Comparison of ENCODE assay signal across 9 cellular contexts in the genomic region with DNA sequence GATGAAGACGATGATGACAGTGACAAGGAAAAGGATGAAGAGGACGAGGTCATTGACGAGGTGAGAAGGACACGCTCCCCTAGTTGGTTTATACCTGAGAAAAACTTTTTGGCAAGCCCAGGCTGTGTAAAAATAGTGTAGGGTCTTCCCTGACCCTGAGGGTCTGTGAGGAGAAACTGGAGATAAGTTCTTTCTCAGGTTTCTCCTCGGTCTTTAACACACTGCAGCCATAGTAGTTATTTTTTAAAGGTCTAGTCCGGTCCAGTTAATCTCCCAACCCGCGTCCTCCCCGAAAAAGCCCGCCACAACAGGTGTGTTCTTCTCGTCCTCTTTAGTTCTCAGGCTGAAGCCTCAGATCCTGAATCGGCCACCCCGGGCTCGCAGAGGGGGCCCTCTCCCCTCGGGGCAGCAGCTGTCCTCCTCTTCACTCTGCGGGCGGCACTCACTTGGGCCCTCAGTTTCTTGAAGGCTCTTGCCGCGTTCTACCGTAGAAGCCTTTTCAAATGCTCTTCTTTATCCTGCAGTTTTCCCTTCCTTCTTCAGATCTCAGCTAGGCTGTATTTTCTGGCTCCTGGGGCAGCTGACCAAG. TPM values are rescaled to one million over a fixed set of nuclear protein-coding genes. Genes with fewer than 3 reads are reported as not detected.
A peak's percentile ranks its signal among the peaks of the same experiment; 100 is the strongest.
DNase-seq lines count a peak whose midpoint lies in the region; ATAC-seq, FAIRE-seq and TF ChIP-seq lines count a peak whose summit lies in the region.
"Had no signal": no experiment of that assay in that cellular context is flagged by ENCODE, and none has a peak within 500 bp of the region (broad histone marks: within the 10 kb centered on the region; RNA-seq: fewer than 3 reads in every experiment).

No MANE protein-coding gene starts in this region.

- H3K4me1 ChIP-seq in kidney (ENCODE audit: control insufficient read depth in 1 of 2, insufficient read depth in 1 of 2, low read depth in 1 of 2, low read length in 2 of 2) (peaks cover 15 to 18% of the 10 kb centered on the region in 2 donors), tibial artery (peaks cover 0 to 36% (median 24%) of the 10 kb centered on the region in 4 donors)

- H3K9me3 ChIP-seq in kidney (ENCODE audit: control insufficient read depth in 1 of 2, low read length in 2 of 2), result no peaks in the 10 kb centered on the region
- no peaks in the 10 kb centered on the region for H3K9me3 ChIP-seq in tibial artery

- intact Hi-C loops in activated T-helper 2 cell treated with anti-CD3 and anti-CD28 coated beads, Interferon-gamma antibody, Interleukin-2, Interleukin-4, amounts not matched to agents 10 μg/mL and 5 μg/mL and 100 μg/mL, durations not matched to agents 14 hours and 24 hours and 36 hours (cut with micrococcal nuclease), result loop anchor here (1.0 to 5.0 kb wide), 3 partner anchors 73 to 906 kb away; partner anchors contain the start of genes EDRF1 and FANK1
- intact Hi-C loops in kidney (cut with DNase I), result no loop called here
- intact Hi-C loops in tibial artery (cut with DNase I; ENCODE audit: low total_unique reads), result loop anchor here (10.0 kb wide), 1 partner anchor 99 kb away; no protein-coding TSS in a partner anchor

- H3K9me3 Mint-ChIP-seq in activated T-helper 2 cell treated with anti-CD3 and anti-CD28 coated beads, Interferon-gamma antibody, Interleukin-2, Interleukin-4, amounts not matched to agents 10 μg/mL and 5 μg/mL and 100 μg/mL, durations not matched to agents 14 hours and 24 hours and 36 hours, result no peaks in the 10 kb centered on the region
- H3K9me3 Mint-ChIP-seq: stimulated activated naive CD8-positive, alpha-beta T cell treated with anti-CD3 and anti-CD28 coated beads, Interleukin-15, Interleukin-2, amounts not matched to agents 100 ng/mL and 50 ng/mL, for 24 hours had no signal

- ATAC-seq in HG03354 (IDR thresholded peaks at IDR 0.05; ENCODE audit: poor library complexity, severe bottlenecking, unreplicated experiment), result peak; percentile 5

- peak overlapping the region; percentile 90 to 92 for H3K9ac ChIP-seq in kidney (ENCODE audit: low read length in 2 of 2)

- DNase-seq in activated T-helper 2 cell treated with anti-CD3 and anti-CD28 coated beads, Interferon-gamma antibody, Interleukin-2, Interleukin-4, amounts not matched to agents 10 μg/mL and 5 μg/mL and 100 μg/mL, durations not matched to agents 14 hours and 24 hours and 36 hours (ENCODE audit: low spot score), result peak; percentile 10
- DNase-seq in kidney (no peak), tibial artery (no peak), GM19240 (ENCODE audit: insufficient read length, low spot score) (no peak), GM20000 (ENCODE audit: low spot score) (no peak), SKM-1 (lab: John Stamatoyannopoulos, UW; ENCODE audit: unreplicated experiment) (no peak)

- peaks cover 29% of the 10 kb centered on the region for H3K36me3 Mint-ChIP-seq in activated T-helper 2 cell treated with anti-CD3 and anti-CD28 coated beads, Interferon-gamma antibody, Interleukin-2, Interleukin-4, amounts not matched to agents 10 μg/mL and 5 μg/mL and 100 μg/mL, durations not matched to agents 14 hours and 24 hours and 36 hours (ENCODE audit: low read depth)

- H3K27ac ChIP-seq in kidney (ENCODE audit: low read depth in 2 of 2, low read length in 2 of 2) (peak overlapping the region; percentile 97 to 99), tibial artery (peak overlapping the region; percentile 76 to 85)

- H3K27me3 ChIP-seq in tibial artery, result no peaks in the 10 kb centered on the region

- no peak overlapping the region for H3K27ac Mint-ChIP-seq in activated T-helper 2 cell treated with anti-CD3 and anti-CD28 coated beads, Interferon-gamma antibody, Interleukin-2, Interleukin-4, amounts not matched to agents 10 μg/mL and 5 μg/mL and 100 μg/mL, durations not matched to agents 14 hours and 24 hours and 36 hours
- H3K27ac Mint-ChIP-seq: stimulated activated naive CD8-positive, alpha-beta T cell treated with anti-CD3 and anti-CD28 coated beads, Interleukin-15, Interleukin-2, amounts not matched to agents 100 ng/mL and 50 ng/mL, for 24 hours had no signal

- H3K4me3 ChIP-seq in GM12875 (ENCODE audit: low read depth, low read length) (peak overlapping the region; percentile 96), kidney (ENCODE audit: low read length in 2 of 2) (peak overlapping the region; percentile 98 to 99), tibial artery (peak overlapping the region; percentile 77 to 90)

- H3K4me1 Mint-ChIP-seq in activated T-helper 2 cell treated with anti-CD3 and anti-CD28 coated beads, Interferon-gamma antibody, Interleukin-2, Interleukin-4, amounts not matched to agents 10 μg/mL and 5 μg/mL and 100 μg/mL, durations not matched to agents 14 hours and 24 hours and 36 hours (ENCODE audit: low read depth), result peaks cover 21% of the 10 kb centered on the region

- H3K4me3 Mint-ChIP-seq in activated T-helper 2 cell treated with anti-CD3 and anti-CD28 coated beads, Interferon-gamma antibody, Interleukin-2, Interleukin-4, amounts not matched to agents 10 μg/mL and 5 μg/mL and 100 μg/mL, durations not matched to agents 14 hours and 24 hours and 36 hours (ENCODE audit: low read depth), result no peak overlapping the region
- H3K4me3 Mint-ChIP-seq: stimulated activated naive CD8-positive, alpha-beta T cell treated with anti-CD3 and anti-CD28 coated beads, Interleukin-15, Interleukin-2, amounts not matched to agents 100 ng/mL and 50 ng/mL, for 24 hours had no signal

- TF ChIP-seq CTCF in GM12875 (IDR thresholded peaks at IDR 0.05; ENCODE audit: borderline replicate concordance, insufficient read depth, low read depth, low read length) (no peak), kidney (IDR thresholded peaks at IDR 0.05; ENCODE audit: borderline replicate concordance, extremely low read depth, insufficient read depth) (no peak), tibial artery (IDR thresholded peaks at IDR 0.05) (no peak), GM20000 (IDR thresholded peaks at IDR 0.05; ENCODE audit: extremely low read depth, missing control alignments) (no peak)

- no peaks in the 10 kb centered on the region for H3K27me3 Mint-ChIP-seq in activated T-helper 2 cell treated with anti-CD3 and anti-CD28 coated beads, Interferon-gamma antibody, Interleukin-2, Interleukin-4, amounts not matched to agents 10 μg/mL and 5 μg/mL and 100 μg/mL, durations not matched to agents 14 hours and 24 hours and 36 hours (ENCODE audit: low read depth)
- H3K27me3 Mint-ChIP-seq: stimulated activated naive CD8-positive, alpha-beta T cell treated with anti-CD3 and anti-CD28 coated beads, Interleukin-15, Interleukin-2, amounts not matched to agents 100 ng/mL and 50 ng/mL, for 24 hours had no signal

- no peak for FAIRE-seq in kidney (lab: Jason Lieb, UNC)

- H3K36me3 ChIP-seq in kidney (ENCODE audit: control insufficient read depth in 1 of 2, insufficient read depth in 2 of 2, low read length in 2 of 2), result peaks cover 9 to 17% of the 10 kb centered on the region in 2 donors
- peaks cover 7 to 24% (median 15%) of the 10 kb centered on the region in 3 donors for H3K36me3 ChIP-seq in tibial artery

RNA-seq across cellular contexts. Expression of gene BCCIP, which starts 0.4 kb away (rescaled TPM):
- total RNA-seq in activated T-helper 2 cell treated with anti-CD3 and anti-CD28 coated beads, Interferon-gamma antibody, Interleukin-2, Interleukin-4, amounts not matched to agents 10 μg/mL and 5 μg/mL and 100 μg/mL, durations not matched to agents 14 hours and 24 hours and 36 hours, result 110 and 114 TPM in 2 replicates
- 46.2 TPM for total RNA-seq in kidney
- polyA plus RNA-seq in kidney (ENCODE audit: insufficient read depth, low read depth, low replicate concordance), result 71.3 TPM

RNA-seq across cellular contexts. Expression of gene UROS, which starts 0.7 kb away (rescaled TPM):
- 45.3 and 46.9 TPM in 2 replicates for total RNA-seq in activated T-helper 2 cell treated with anti-CD3 and anti-CD28 coated beads, Interferon-gamma antibody, Interleukin-2, Interleukin-4, amounts not matched to agents 10 μg/mL and 5 μg/mL and 100 μg/mL, durations not matched to agents 14 hours and 24 hours and 36 hours
- 42.1 TPM for total RNA-seq in kidney
- polyA plus RNA-seq in kidney (ENCODE audit: insufficient read depth, low read depth, low replicate concordance), result 81.7 TPM

RNA-seq across cellular contexts. Expression of gene MMP21, which starts 48.1 kb away (rescaled TPM):
- total RNA-seq in activated T-helper 2 cell treated with anti-CD3 and anti-CD28 coated beads, Interferon-gamma antibody, Interleukin-2, Interleukin-4, amounts not matched to agents 10 μg/mL and 5 μg/mL and 100 μg/mL, durations not matched to agents 14 hours and 24 hours and 36 hours, result 0.11 TPM in 2 replicates
- 0.13 TPM for total RNA-seq in kidney
- not detected for polyA plus RNA-seq in kidney (ENCODE audit: insufficient read depth, low read depth, low replicate concordance)

RNA-seq across cellular contexts. Expression of gene DHX32, which starts 57.3 kb away (rescaled TPM):
- total RNA-seq in activated T-helper 2 cell treated with anti-CD3 and anti-CD28 coated beads, Interferon-gamma antibody, Interleukin-2, Interleukin-4, amounts not matched to agents 10 μg/mL and 5 μg/mL and 100 μg/mL, durations not matched to agents 14 hours and 24 hours and 36 hours, result 15.9 and 16.5 TPM in 2 replicates
- total RNA-seq in kidney, result 33.2 TPM
- 20.0 TPM for polyA plus RNA-seq in kidney (ENCODE audit: insufficient read depth, low read depth, low replicate concordance)
